27 cellular contexts compared by ENCODE assay signal in genomic region chr16:86723699-86724098, GRCh38.
DNase-seq lines count a peak whose midpoint lies in the region; ATAC-seq, FAIRE-seq and TF ChIP-seq lines count a peak whose summit lies in the region.
"Had no signal": no experiment of that assay in that cellular context is flagged by ENCODE, and none has a peak within 500 bp of the region (broad histone marks: within the 10 kb centered on the region; RNA-seq: fewer than 3 reads in every experiment).

No MANE protein-coding gene starts in this region.

- no peak overlapping the region for H2AFZ ChIP-seq in HepG2 (ENCODE audit: low read length)

- TF ChIP-seq POLR2A in HepG2 (IDR thresholded peaks at IDR 0.05; ENCODE audit: insufficient read depth in 1 of 2, low read depth in 2 of 2, low read length in 2 of 2): no peak
- TF ChIP-seq POLR2A in right lobe of liver (IDR thresholded peaks at IDR 0.05): no peak
- TF ChIP-seq POLR2A in testis (IDR thresholded peaks at IDR 0.05): no peak

- H3K9ac ChIP-seq in HepG2 (ENCODE audit: insufficient read depth, low read depth, low read length): no peak overlapping the region

- TF ChIP-seq CTCF in HepG2 (CRISPR knock-in tag; IDR thresholded peaks at IDR 0.05) (no peak), right lobe of liver (IDR thresholded peaks at IDR 0.05) (no peak), WTC11 (IDR thresholded peaks at IDR 0.05) (no peak), testis (IDR thresholded peaks at IDR 0.05) (no peak), left lung (IDR thresholded peaks at IDR 0.05) (no peak), GM13977 (IDR thresholded peaks at IDR 0.05; ENCODE audit: extremely low read depth, insufficient read depth, missing control alignments) (no peak)

- H3K9me3 ChIP-seq in HepG2 (ENCODE audit: low read length) (no peaks in the 10 kb centered on the region), right lobe of liver (no peaks in the 10 kb centered on the region), testis (no peaks in the 10 kb centered on the region), small intestine (ENCODE audit: control insufficient read depth, low read depth) (no peaks in the 10 kb centered on the region), left lung (no peaks in the 10 kb centered on the region)
- H3K9me3 ChIP-seq: HAP-1, neutrophil had no signal

- H4K20me1 ChIP-seq in HepG2 (ENCODE audit: insufficient read depth, low read length): no peaks in the 10 kb centered on the region; the same call in 1 of the 2 replicates

- H3K27me3 ChIP-seq in HepG2 (ENCODE audit: control insufficient read depth in 1 of 2, insufficient read depth in 2 of 2, low read length in 2 of 2) (peaks cover 3 to 77% of the 10 kb centered on the region in 2 experiments), right lobe of liver (no peaks in the 10 kb centered on the region), testis (no peaks in the 10 kb centered on the region), small intestine (ENCODE audit: control insufficient read depth in 2 of 2, insufficient read depth in 2 of 2, low read length in 2 of 2) (no peaks in the 10 kb centered on the region), left lung (peaks cover 0 to 32% of the 10 kb centered on the region in 2 donors)

- no peak overlapping the region for H3K4me3 Mint-ChIP-seq in WTC11
- H3K4me3 Mint-ChIP-seq: activated CD4-positive, alpha-beta memory T cell treated with anti-CD3 and anti-CD28 coated beads for 36 hours; activated naive CD4-positive, alpha-beta T cell treated with anti-CD3 and anti-CD28 coated beads for 36 hours; CD4-positive, alpha-beta T cell; dendritic cell treated with granulocyte-macrophage colony-stimulating factor and Interleukin-4, amounts not matched to agents 40 ng/mL and 50 ng/mL, for 4 days; immature natural killer cell; stimulated activated effector memory CD8-positive, alpha-beta T cell treated with anti-CD3 and anti-CD28 coated beads, Interleukin-12 subunit alpha, Interleukin-12 subunit beta, amount 100 ng/mL, for 72 hours had no signal

- H3K27ac ChIP-seq in HepG2 (ENCODE audit: extremely low read length, insufficient read depth, low read length) (no peak overlapping the region), right lobe of liver (no peak overlapping the region), testis (no peak overlapping the region), small intestine (ENCODE audit: low read depth in 1 of 2, low read length in 1 of 2) (no peak overlapping the region), left lung (no peak overlapping the region)
- H3K27ac ChIP-seq: left ventricle myocardium inferior, neutrophil had no signal

- H3K4me2 ChIP-seq in HepG2 (ENCODE audit: low read depth, low read length): no peak overlapping the region

- H3K27ac Mint-ChIP-seq in WTC11: no peak overlapping the region
- H3K27ac Mint-ChIP-seq: activated CD4-positive, alpha-beta memory T cell treated with anti-CD3 and anti-CD28 coated beads for 36 hours; activated naive CD4-positive, alpha-beta T cell treated with anti-CD3 and anti-CD28 coated beads for 36 hours; CD4-positive, alpha-beta T cell; dendritic cell treated with granulocyte-macrophage colony-stimulating factor and Interleukin-4, amounts not matched to agents 40 ng/mL and 50 ng/mL, for 4 days; immature natural killer cell; progenitor cell of endocrine pancreas; stimulated activated effector memory CD8-positive, alpha-beta T cell treated with anti-CD3 and anti-CD28 coated beads, Interleukin-12 subunit alpha, Interleukin-12 subunit beta, amount 100 ng/mL, for 72 hours had no signal

- POLR2A ChIA-PET in HepG2 (lab: Yijun Ruan, JAX) (no interaction called here), WTC11 (lab: Charles Lee) (no interaction called here)

- WGBS in HepG2 (ENCODE audit: low lambda C conversion rate): 7% methylated on average over 10 of the region's 10 CpGs
- WGBS in right lobe of liver (ENCODE audit: insufficient coverage, low coverage, low lambda C conversion rate, missing lambda C conversion rate): 69% methylated on average over 10 of the region's 10 CpGs
- WGBS in testis, 2 donors: 58 to 68% methylated on average over 10 of the region's 10 CpGs
- 69 to 78% (median 70%) methylated on average over 10 of the region's 10 CpGs for WGBS in small intestine, 3 donors

- ATAC-seq in HepG2 (no peak), right lobe of liver (no peak), WTC11 (peak; percentile 98), left lung (no peak)
- ATAC-seq: stimulated activated effector memory CD8-positive, alpha-beta T cell treated with anti-CD3 and anti-CD28 coated beads, Interleukin-12 subunit alpha, Interleukin-12 subunit beta, amount 100 ng/mL, for 72 hours had no signal

- H3K4me1 ChIP-seq in HepG2 (ENCODE audit: insufficient read depth, low read length) (no peaks in the 10 kb centered on the region), right lobe of liver (no peaks in the 10 kb centered on the region), testis (no peaks in the 10 kb centered on the region), small intestine (ENCODE audit: control insufficient read depth in 2 of 2, insufficient read depth in 1 of 2, low read depth in 1 of 2, low read length in 1 of 2) (no peaks in the 10 kb centered on the region), left lung (no peaks in the 10 kb centered on the region)
- H3K4me1 ChIP-seq: HAP-1 had no signal

- TF ChIP-seq EP300 in HepG2 (IDR thresholded peaks at IDR 0.05; ENCODE audit: low read depth in 2 of 2, low read length in 2 of 2): no peak
- TF ChIP-seq EP300 in HepG2 (CRISPR knock-in tag; IDR thresholded peaks at IDR 0.05; ENCODE audit: borderline replicate concordance): no peak

- H3K4me1 Mint-ChIP-seq in WTC11: peaks cover 23% of the 10 kb centered on the region
- H3K4me1 Mint-ChIP-seq: immature natural killer cell; stimulated activated effector memory CD8-positive, alpha-beta T cell treated with anti-CD3 and anti-CD28 coated beads, Interleukin-12 subunit alpha, Interleukin-12 subunit beta, amount 100 ng/mL, for 72 hours had no signal

- CTCF ChIA-PET in HepG2 (lab: Yijun Ruan, JAX; ENCODE audit: low intra/inter-chr PET ratio, low total read pairs) (no interaction called here), WTC11 (lab: Charles Lee) (interaction anchor here (1.0 to 1.1 kb wide), 2 partner anchors 10 to 147 kb away, joined by 3 read pairs; no protein-coding TSS in a partner anchor)

- no peaks in the 10 kb centered on the region for H3K36me3 Mint-ChIP-seq in WTC11
- H3K36me3 Mint-ChIP-seq: activated CD4-positive, alpha-beta memory T cell treated with anti-CD3 and anti-CD28 coated beads for 36 hours; immature natural killer cell; stimulated activated effector memory CD8-positive, alpha-beta T cell treated with anti-CD3 and anti-CD28 coated beads, Interleukin-12 subunit alpha, Interleukin-12 subunit beta, amount 100 ng/mL, for 72 hours had no signal

- BruUV-seq in HepG2 (replicated peaks; lab: Mats Ljungman, UMichigan): no TSS peak

- DNase-seq in HepG2 (ENCODE audit: low spot score) (no peak), right lobe of liver (no peak), WTC11 (ENCODE audit: low spot score) (peak; percentile 47), iPS-NIHi11 (ENCODE audit: low spot score) (peak; percentile 87), testis (peak; percentile 59), small intestine (no peak), left lung (no peak), GM13977 (ENCODE audit: low spot score) (no peak)
- DNase-seq: activated CD4-positive, alpha-beta memory T cell treated with anti-CD3 and anti-CD28 coated beads for 36 hours; activated CD4-positive, CD25-positive, alpha-beta regulatory T cell treated with anti-CD3 and anti-CD28 coated beads, Interleukin-2, amount 50 U/mL, for 72 hours; activated CD8-positive, alpha-beta memory T cell treated with anti-CD3 and anti-CD28 coated beads, Interleukin-2, amount 50 U/mL, for 4 hours; activated naive CD4-positive, alpha-beta T cell treated with anti-CD3 and anti-CD28 coated beads for 36 hours; CD4-positive, alpha-beta T cell; foreskin melanocyte; immature natural killer cell; left ventricle myocardium inferior; NCI-H2171 treated with DMSO at 0.1 percent for 48 hours; NCI-H510A; NK-92 treated with Interleukin-12 subunit alpha and Interleukin-12 subunit beta, amount 100 ng/mL, for 24 hours; trophoblast cell had no signal

- H3K9me3 Mint-ChIP-seq in WTC11: 0 out of 2 replicates have a peak, but pooled peaks cover 3% of the 10 kb centered on the region
- H3K9me3 Mint-ChIP-seq: activated CD4-positive, alpha-beta memory T cell treated with anti-CD3 and anti-CD28 coated beads for 36 hours; activated naive CD4-positive, alpha-beta T cell treated with anti-CD3 and anti-CD28 coated beads for 36 hours; CD4-positive, alpha-beta T cell; dendritic cell treated with granulocyte-macrophage colony-stimulating factor and Interleukin-4, amounts not matched to agents 40 ng/mL and 50 ng/mL, for 4 days; immature natural killer cell; stimulated activated effector memory CD8-positive, alpha-beta T cell treated with anti-CD3 and anti-CD28 coated beads, Interleukin-12 subunit alpha, Interleukin-12 subunit beta, amount 100 ng/mL, for 72 hours had no signal

- H3K36me3 ChIP-seq in HepG2 (replicated peaks in 1 of 2; ENCODE audit: control insufficient read depth in 1 of 2, insufficient read depth in 2 of 2, low read length in 2 of 2) (no peaks in the 10 kb centered on the region), right lobe of liver (no peaks in the 10 kb centered on the region), testis (ENCODE audit: low read depth, missing control alignments) (no peaks in the 10 kb centered on the region), small intestine (ENCODE audit: control insufficient read depth in 2 of 2, insufficient read depth in 2 of 2, low read length in 2 of 2) (no peaks in the 10 kb centered on the region), left lung (no peaks in the 10 kb centered on the region)
- H3K36me3 ChIP-seq: HAP-1, left ventricle myocardium inferior, neutrophil had no signal

- in situ Hi-C loops in HepG2 (cut with HindIII; ENCODE audit: extremely low pct_ligation_motif_present, low pct_unique_long_range_greater_than_20kb) (no loop called here), GM13977 (cut with MboI; ENCODE audit: low pct_unique_long_range_greater_than_20kb, low sequenced_read_pairs, unreplicated experiment) (no loop called here)

- H3K4me3 ChIP-seq in HepG2 (replicated peaks in 1 of 3; ENCODE audit: insufficient read depth in 1 of 3, low read depth in 2 of 3, low read length in 3 of 3) (no peak overlapping the region), right lobe of liver (no peak overlapping the region), testis (no peak overlapping the region), small intestine (ENCODE audit: low read depth in 1 of 2, low read length in 2 of 2) (no peak overlapping the region), left lung (no peak overlapping the region)
- H3K4me3 ChIP-seq: HAP-1, left ventricle myocardium inferior had no signal

- H3K27me3 Mint-ChIP-seq in WTC11 (ENCODE audit: low read depth): peaks cover 7% of the 10 kb centered on the region; the same call in 1 of the 2 replicates

- FAIRE-seq in HepG2 (lab: Jason Lieb, UNC) (no peak), small intestine (lab: Jason Lieb, UNC) (no peak)
- FAIRE-seq: endometrium, GM19239 had no signal

- no peaks in the 10 kb centered on the region for H3K79me2 ChIP-seq in HepG2 (ENCODE audit: insufficient read depth, low read length)

- no peak for TF ChIP-seq RAD21 in HepG2 (CRISPR knock-in tag; IDR thresholded peaks at IDR 0.05)

- intact Hi-C loops in HepG2 (cut with micrococcal nuclease; ENCODE audit: unreplicated experiment) (no loop called here), right lobe of liver (cut with DNase I) (no loop called here), testis (cut with DNase I; ENCODE audit: low total_unique reads) (no loop called here), left lung (cut with DNase I) (no loop called here)

Comparison
In these comparisons a context has a peak if more than half of its experiments do, and no peak if none do; other contexts are left out.
1. DNase-seq: peak in WTC11 (single experiment), iPS-NIHi11 (single experiment) and testis (single experiment); none in HepG2 (single experiment), right lobe of liver (0 of 3), small intestine (single experiment), left lung (0 of 2) and GM13977 (single experiment).
2. Of the 50 proteins assayed by ChIP-seq in both HepG2 and WTC11: peak only in HepG2: none; only in WTC11: none; in both: NFYB; in neither: 49.